8 cellular contexts compared by ENCODE assay signal in the genomic region with DNA sequence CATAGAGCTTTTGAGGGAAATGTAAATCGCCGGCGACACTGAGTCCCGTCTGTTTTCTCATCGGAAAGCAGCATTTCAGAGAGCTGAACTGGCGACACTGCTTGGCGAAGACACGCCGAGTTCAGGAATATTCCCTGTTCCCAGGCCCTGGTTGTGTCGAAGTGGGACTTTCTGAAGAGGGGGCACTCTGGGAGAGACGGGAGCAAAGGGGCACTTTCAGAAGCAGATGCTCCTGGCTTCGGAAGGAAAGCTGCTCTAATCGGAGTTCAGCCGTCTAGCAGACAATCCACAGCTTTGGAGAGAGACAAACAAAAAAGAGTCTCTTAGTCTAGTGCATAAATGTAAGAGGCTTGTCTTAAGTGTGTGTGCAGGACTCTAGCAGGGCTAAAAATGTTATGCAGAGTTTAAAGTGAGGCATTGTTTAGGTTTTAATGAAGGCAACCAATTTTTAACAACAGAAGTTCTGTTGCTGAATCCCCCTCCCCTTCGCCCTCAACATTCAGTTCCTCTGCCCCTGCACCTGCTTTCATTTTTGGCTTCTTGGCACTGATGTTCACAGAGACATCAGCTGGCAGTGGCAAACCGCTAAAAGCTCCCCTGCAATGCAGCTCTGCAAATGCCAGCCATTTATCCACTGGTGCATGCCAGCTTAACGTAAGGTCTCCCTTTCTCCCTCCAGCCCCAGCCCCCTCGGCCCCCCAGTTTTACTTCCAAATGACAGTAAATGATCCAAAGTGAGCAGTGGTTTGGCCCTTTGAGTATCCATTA.
A peak's percentile ranks its signal among the peaks of the same experiment; 100 is the strongest.
DNase-seq lines count a peak whose midpoint lies in the region; ATAC-seq and TF ChIP-seq lines count a peak whose summit lies in the region.

No MANE protein-coding gene starts in this region.

- H3K27me3 Mint-ChIP-seq in CD14-positive monocyte (ENCODE audit: low read depth in 3 of 3): peaks cover 5 to 14% (median 12%) of the 10 kb centered on the region in 3 donors

- H3K4me1 ChIP-seq in left lung (peaks cover 5 to 7% of the 10 kb centered on the region in 2 donors), tibial artery (peaks cover 0 to 41% (median 20%) of the 10 kb centered on the region in 4 donors)

- intact Hi-C loops in left lung (cut with DNase I) (no loop called here), tibial artery (cut with DNase I; ENCODE audit: low total_unique reads) (loop anchor here (10.0 kb wide), 1 partner anchor 776 kb away; no protein-coding TSS in a partner anchor), CD14-positive monocyte (cut with micrococcal nuclease) (no loop called here)

- H3K4me3 ChIP-seq in left lung: peak overlapping the region in 1 of 2 donors; percentile 8
- H3K4me3 ChIP-seq in tibial artery: peak overlapping the region; percentile 39 to 41

- peak; percentile 47 for ATAC-seq in left lung
- ATAC-seq in GM19351 (IDR thresholded peaks at IDR 0.05; ENCODE audit: unreplicated experiment): no peak

- TF ChIP-seq CTCF in left lung (IDR thresholded peaks at IDR 0.05): no peak
- no peak for TF ChIP-seq CTCF in tibial artery (IDR thresholded peaks at IDR 0.05)
- TF ChIP-seq CTCF in CD14-positive monocyte (IDR thresholded peaks at IDR 0.05): no peak

- no peaks in the 10 kb centered on the region for H3K36me3 Mint-ChIP-seq in CD14-positive monocyte

- H3K4me1 Mint-ChIP-seq in CD14-positive monocyte: no peaks in the 10 kb centered on the region

- peaks cover 0 to 6% (median 0%) of the 10 kb centered on the region in 7 donors for H3K9me3 Mint-ChIP-seq in CD14-positive monocyte

- no peaks in the 10 kb centered on the region for H3K27me3 ChIP-seq in left lung
- no peaks in the 10 kb centered on the region for H3K27me3 ChIP-seq in tibial artery

- peak overlapping the region in 1 of 2 donors; percentile 8 for H3K4me3 Mint-ChIP-seq in CD14-positive monocyte

- H3K27ac Mint-ChIP-seq in CD14-positive monocyte: peak overlapping the region in 1 of 7 donors; percentile 66

- H3K9me3 ChIP-seq in left lung: no peaks in the 10 kb centered on the region
- H3K9me3 ChIP-seq in tibial artery: no peaks in the 10 kb centered on the region

- DNase-seq in NCI-H82 (lab: John Stamatoyannopoulos, UW) (peak; percentile 49), NCI-H82 treated with DMSO at 0.1 percent for 48 hours (lab: John Stamatoyannopoulos, UW; ENCODE audit: unreplicated experiment) (no peak), astrocyte of the hippocampus (ENCODE audit: low read depth, low spot score) (peak; percentile 46), left lung (peak in 1 of 2 donors; percentile 27), tibial artery (no peak), CD14-positive monocyte (ENCODE audit: low spot score) (no peak), GM19238 (ENCODE audit: insufficient read length, low spot score) (no peak)

- H3K27ac ChIP-seq in left lung (peak overlapping the region in 1 of 2 donors; percentile 67), tibial artery (peak overlapping the region; percentile 77 to 88)

- H3K36me3 ChIP-seq in left lung: no peaks in the 10 kb centered on the region
- H3K36me3 ChIP-seq in tibial artery: no peaks in the 10 kb centered on the region

Comparison
In these comparisons a context has a peak if more than half of its experiments do, and no peak if none do; other contexts are left out.
1. DNase-seq: peak in NCI-H82 (single experiment) and astrocyte of the hippocampus (single experiment); none in NCI-H82 treated with DMSO at 0.1 percent for 48 hours (single experiment), tibial artery (0 of 2), CD14-positive monocyte (single experiment) and GM19238 (single experiment).